9 cellular contexts compared by ENCODE assay signal in genomic region chr17:77436058-77436442, GRCh38.
DNase-seq lines count a peak whose midpoint lies in the region; ATAC-seq and TF ChIP-seq lines count a peak whose summit lies in the region.
"Had no signal": no experiment of that assay in that cellular context is flagged by ENCODE, and none has a peak within 500 bp of the region (broad histone marks: within the 10 kb centered on the region; RNA-seq: fewer than 3 reads in every experiment).

No MANE protein-coding gene starts in this region.

- no peak overlapping the region for H2AFZ ChIP-seq in PC-9

- H3K36me3 ChIP-seq in Peyer's patch: no peaks in the 10 kb centered on the region
- peaks cover 0 to 14% (median 0%) of the 10 kb centered on the region in 3 donors for H3K36me3 ChIP-seq in esophagus squamous epithelium
- no peaks in the 10 kb centered on the region for H3K36me3 ChIP-seq in PC-9 (ENCODE audit: low read depth)

- H3K27me3 ChIP-seq in Peyer's patch: no peaks in the 10 kb centered on the region
- no peaks in the 10 kb centered on the region for H3K27me3 ChIP-seq in esophagus squamous epithelium
- no peaks in the 10 kb centered on the region for H3K27me3 ChIP-seq in PC-9 (ENCODE audit: insufficient read depth, low read depth)

- ATAC-seq in HG03565 (IDR thresholded peaks at IDR 0.05; ENCODE audit: unreplicated experiment) (no peak), HG03457 (IDR thresholded peaks at IDR 0.05; ENCODE audit: unreplicated experiment) (no peak)

- H4K20me1 ChIP-seq in PC-9 (ENCODE audit: insufficient read depth): peaks cover 67% of the 10 kb centered on the region

- DNase-seq in DMS 273 (lab: John Stamatoyannopoulos, UW; ENCODE audit: unreplicated experiment) (peak; percentile 92), Peyer's patch (no peak), esophagus squamous epithelium (lab: John Stamatoyannopoulos, UW) (no peak), occipital lobe (lab: John Stamatoyannopoulos, UW) (peak; percentile 54), PC-9 (no peak), Kasumi-1 (lab: John Stamatoyannopoulos, UW) (no peak)
- DNase-seq: NCI-H510A had no signal

- no peak for TF ChIP-seq POLR2A in Peyer's patch (IDR thresholded peaks at IDR 0.05)
- TF ChIP-seq POLR2A in esophagus squamous epithelium (IDR thresholded peaks at IDR 0.05): no peak

- intact Hi-C loops in esophagus squamous epithelium (cut with DNase I) (no loop called here), PC-9 (cut with micrococcal nuclease; ENCODE audit: unreplicated experiment) (no loop called here)

- CTCF ChIA-PET in PC-9 (lab: Charles Lee): no interaction called here

- peaks cover 9 to 87% (median 78%) of the 10 kb centered on the region in 4 donors for H3K4me1 ChIP-seq in Peyer's patch
- peaks cover 69 to 100% (median 82%) of the 10 kb centered on the region in 3 donors for H3K4me1 ChIP-seq in esophagus squamous epithelium
- H3K4me1 ChIP-seq in PC-9 (replicated peaks; ENCODE audit: insufficient read depth): no peaks in the 10 kb centered on the region

- POLR2A ChIA-PET in PC-9 (lab: Charles Lee; ENCODE audit: unreplicated experiment): no interaction called here

- no peak overlapping the region for H3K4me3 ChIP-seq in Peyer's patch
- H3K4me3 ChIP-seq in esophagus squamous epithelium: no peak overlapping the region
- no peak overlapping the region for H3K4me3 ChIP-seq in PC-9

- no peak overlapping the region for H3K4me2 ChIP-seq in PC-9

- H3K9me2 ChIP-seq in PC-9 (ENCODE audit: insufficient read depth): no peaks in the 10 kb centered on the region

- H3K27ac ChIP-seq in Peyer's patch: peak overlapping the region in 3 of 4 donors; percentile 16 to 98 (median 18)
- peak overlapping the region; percentile 38 to 88 (median 71) for H3K27ac ChIP-seq in esophagus squamous epithelium
- no peak overlapping the region for H3K27ac ChIP-seq in PC-9

- no peaks in the 10 kb centered on the region for H3K9me3 ChIP-seq in Peyer's patch
- no peaks in the 10 kb centered on the region for H3K9me3 ChIP-seq in esophagus squamous epithelium
- H3K9me3 ChIP-seq in PC-9 (ENCODE audit: insufficient read depth, low read depth): no peaks in the 10 kb centered on the region

- BruUV-seq in PC-9 (replicated peaks; lab: Mats Ljungman, UMichigan): no TSS peak

- H3F3A ChIP-seq in PC-9 (ENCODE audit: insufficient read depth, low read depth): no peaks in the 10 kb centered on the region; the same call in 1 of the 2 replicates

- TF ChIP-seq CTCF in Peyer's patch (IDR thresholded peaks at IDR 0.05): no peak
- no peak for TF ChIP-seq CTCF in esophagus squamous epithelium (IDR thresholded peaks at IDR 0.05)
- TF ChIP-seq CTCF in PC-9 (conservative IDR thresholded peaks at IDR 0.05): no peak

- H3K79me2 ChIP-seq in PC-9 (ENCODE audit: low read depth): 0 out of 2 replicates have a peak, but pooled peaks cover 4% of the 10 kb centered on the region

- 33 to 47% methylated on average over 3 to 6 of the region's 11 CpGs for WGBS in esophagus squamous epithelium, 2 donors

Comparison
In these comparisons a context has a peak if more than half of its experiments do, and no peak if none do; other contexts are left out.
1. DNase-seq: peak in DMS 273 (single experiment) and occipital lobe (single experiment); none in Peyer's patch (0 of 3), esophagus squamous epithelium (single experiment), PC-9 (0 of 2) and Kasumi-1 (0 of 2).